In genomic region chr18:2538844-2539243, GRCh38 we compare ENCODE assay signal across 19 cellular contexts. TPM values are rescaled to one million over a fixed set of nuclear protein-coding genes. Genes with fewer than 3 reads are reported as not detected.
DNase-seq lines count a peak whose midpoint lies in the region; ATAC-seq, FAIRE-seq and TF ChIP-seq lines count a peak whose summit lies in the region.
"Had no signal": no experiment of that assay in that cellular context is flagged by ENCODE, and none has a peak within 500 bp of the region (broad histone marks: within the 10 kb centered on the region; RNA-seq: fewer than 3 reads in every experiment).

No MANE protein-coding gene starts in this region.

- H3K4me3 ChIP-seq in prostate gland, result no peak overlapping the region
- H3K4me3 ChIP-seq: smooth muscle cell had no signal

- no peaks in the 10 kb centered on the region for H3K27me3 ChIP-seq in prostate gland (replicated peaks; ENCODE audit: insufficient read depth)

- no peak for TF ChIP-seq POLR2A in prostate gland (IDR thresholded peaks at IDR 0.05)

- H3K4me1 ChIP-seq in prostate gland (replicated peaks), result peaks cover 2% of the 10 kb centered on the region
- H3K4me1 ChIP-seq: parathyroid adenoma had no signal

- ATAC-seq in GM18907 (IDR thresholded peaks at IDR 0.05; ENCODE audit: unreplicated experiment), result no peak
- ATAC-seq: activated CD8-positive, alpha-beta T cell treated with anti-CD3 and anti-CD28 coated beads, Interleukin-2, amount 10 ng/mL, durations not matched to agents 7 days and 5 days; activated naive CD8-positive, alpha-beta T cell treated with anti-CD3 and anti-CD28 coated beads, Interleukin-2, amount 50 U/mL, for 24 hours; effector memory CD8-positive, alpha-beta T cell; left ventricle myocardium superior; Right ventricle myocardium inferior; T-helper 17 cell; WTC11 had no signal

- intact Hi-C loops in prostate gland (cut with DNase I), result no loop called here

- WGBS in prostate gland, result 7% methylated on average over 1 of the region's 1 CpG

- peak; percentile 97 for FAIRE-seq in endometrium (lab: Jason Lieb, UNC)
- FAIRE-seq: frontal cortex had no signal

- no peaks in the 10 kb centered on the region for H3K36me3 ChIP-seq in prostate gland

- peak; percentile 69 for DNase-seq in H4 (ENCODE audit: low spot score)
- DNase-seq in NCI-H2171 (lab: John Stamatoyannopoulos, UW), result peak; percentile 70
- DNase-seq in prostate gland (ENCODE audit: low spot score), result peak; percentile 19
- no peak for DNase-seq in NAMALWA (ENCODE audit: low spot score)
- DNase-seq in NCI-H2196 (lab: John Stamatoyannopoulos, UW; ENCODE audit: unreplicated experiment), result no peak
- DNase-seq: activated CD8-positive, alpha-beta T cell treated with anti-CD3 and anti-CD28 coated beads, Interleukin-2, amount 10 ng/mL, durations not matched to agents 7 days and 5 days; activated naive CD8-positive, alpha-beta T cell treated with anti-CD3 and anti-CD28 coated beads, Interleukin-2, amount 50 U/mL, for 24 hours; DND-41; effector memory CD8-positive, alpha-beta T cell; left ventricle myocardium superior; NCI-H82; T-helper 17 cell had no signal

- peak overlapping the region in 1 of 2 donors; percentile 18 for H3K27ac ChIP-seq in prostate gland
- H3K27ac ChIP-seq: parathyroid adenoma had no signal

- peak in 1 of 4 experiments; percentile 2 for TF ChIP-seq CTCF in prostate gland (IDR thresholded peaks at IDR 0.05)

- no peaks in the 10 kb centered on the region for H3K9me3 ChIP-seq in prostate gland

RNA-seq across cellular contexts. Expression of gene METTL4, which starts 32.5 kb away (rescaled TPM):
- total RNA-seq in H4 (2014; rRNA removed; shearing (Covaris generic)), result 6.9 and 9.7 TPM in 2 replicates
- 1 to 10 TPM; 5.2 to 8.3 TPM for total RNA-seq in prostate gland

RNA-seq across cellular contexts. Expression of gene NDC80, which starts 32.5 kb away (rescaled TPM):
- 34.6 and 43.0 TPM in 2 replicates for total RNA-seq in H4 (2014; rRNA removed; shearing (Covaris generic))
- total RNA-seq in prostate gland, result 1 to 10 TPM in 1 of 2 donors, under 1 TPM in 1; 0.77 to 2.7 TPM

Comparison
In these comparisons a context has a peak if more than half of its experiments do, and no peak if none do; other contexts are left out.
1. DNase-seq: peak in H4 (single experiment), NCI-H2171 (single experiment) and prostate gland (single experiment); none in NAMALWA (single experiment) and NCI-H2196 (single experiment).